Comparison of ENCODE assay signal across 8 cellular contexts in genomic region chr17:75979705-75980187, GRCh38. TPM values are rescaled to one million over a fixed set of nuclear protein-coding genes. Genes with fewer than 3 reads are reported as not detected.
A peak's percentile ranks its signal among the peaks of the same experiment; 100 is the strongest.
DNase-seq lines count a peak whose midpoint lies in the region; ATAC-seq and TF ChIP-seq lines count a peak whose summit lies in the region.

No MANE protein-coding gene starts in this region.

- no peaks in the 10 kb centered on the region for H3K27me3 ChIP-seq in ascending aorta
- H3K27me3 ChIP-seq in kidney epithelial cell (ENCODE audit: control insufficient read depth, insufficient read depth, low read length), result no peaks in the 10 kb centered on the region
- no peaks in the 10 kb centered on the region for H3K27me3 ChIP-seq in subcutaneous abdominal adipose tissue (ENCODE audit: control insufficient read depth in 5 of 5, insufficient read depth in 4 of 5, low read length in 5 of 5)

- H3K4me1 ChIP-seq in ascending aorta, result peaks cover 2 to 26% of the 10 kb centered on the region in 2 donors
- peaks cover 1 to 84% (median 71%) of the 10 kb centered on the region in 5 donors for H3K4me1 ChIP-seq in subcutaneous abdominal adipose tissue (ENCODE audit: control insufficient read depth in 5 of 5, insufficient read depth in 5 of 5, low read length in 5 of 5)

- H3K27ac ChIP-seq in ascending aorta, result peak overlapping the region; percentile 93 to 99
- peak overlapping the region; percentile 99 for H3K27ac ChIP-seq in subcutaneous abdominal adipose tissue (ENCODE audit: low read depth, low read length)

- intact Hi-C loops in ascending aorta (cut with DNase I), result loop anchor here (1.0 to 10.0 kb wide), 6 partner anchors 38 to 373 kb away; partner anchors contain the start of genes FBF1, MRPL38, PRPSAP1 and TRIM65

- H3K9me3 ChIP-seq in ascending aorta (no peaks in the 10 kb centered on the region), subcutaneous abdominal adipose tissue (ENCODE audit: control insufficient read depth in 5 of 5, low read length in 5 of 5) (no peaks in the 10 kb centered on the region)

- H3K4me3 ChIP-seq in ascending aorta (peak overlapping the region; percentile 76 to 88), kidney epithelial cell (ENCODE audit: low read depth, low read length) (peak overlapping the region; percentile 77), subcutaneous abdominal adipose tissue (ENCODE audit: low read depth in 1 of 5, low read length in 5 of 5) (peak overlapping the region; percentile 84 to 97 (median 93))

- H3K9ac ChIP-seq in subcutaneous abdominal adipose tissue (ENCODE audit: low read length in 5 of 5), result peak overlapping the region; percentile 90 to 99 (median 98)

- TF ChIP-seq CTCF in ascending aorta (IDR thresholded peaks at IDR 0.05) (no peak), kidney epithelial cell (IDR thresholded peaks at IDR 0.05; ENCODE audit: insufficient read depth, low read length, poor library complexity, severe bottlenecking) (no peak), GM20000 (IDR thresholded peaks at IDR 0.05; ENCODE audit: extremely low read depth, missing control alignments) (no peak)

- peaks cover 0 to 2% of the 10 kb centered on the region in 2 donors for H3K36me3 ChIP-seq in ascending aorta
- no peaks in the 10 kb centered on the region for H3K36me3 ChIP-seq in kidney epithelial cell (ENCODE audit: control insufficient read depth, insufficient read depth, low read length)
- H3K36me3 ChIP-seq in subcutaneous abdominal adipose tissue (ENCODE audit: control insufficient read depth in 5 of 5, insufficient read depth in 5 of 5, low read length in 5 of 5), result no peaks in the 10 kb centered on the region

- ATAC-seq in GM19324 (IDR thresholded peaks at IDR 0.05; ENCODE audit: low FRiP score, unreplicated experiment) (peak; percentile 24), HG03280 (IDR thresholded peaks at IDR 0.05; ENCODE audit: unreplicated experiment) (peak; percentile 17)

- peak in 1 of 2 donors; percentile 87 for DNase-seq in ascending aorta (ENCODE audit: low spot score in 2 of 2)
- peak; percentile 16 for DNase-seq in kidney epithelial cell (ENCODE audit: low read depth)
- no peak for DNase-seq in iPS-NIHi7 (ENCODE audit: extremely low spot score)
- DNase-seq in RPMI8226, result no peak
- DNase-seq in GM20000 (ENCODE audit: low spot score), result no peak

RNA-seq across cellular contexts. Expression of gene TEN1, which starts 0.7 kb away (rescaled TPM):
- total RNA-seq in ascending aorta (33.6 TPM), kidney epithelial cell (28.9 and 42.0 TPM in 2 replicates)

RNA-seq across cellular contexts. Expression of gene ACOX1, which starts 0.8 kb away (rescaled TPM):
- 18.5 TPM for total RNA-seq in ascending aorta
- total RNA-seq in kidney epithelial cell, result 40.1 and 41.1 TPM in 2 replicates

RNA-seq across cellular contexts. Expression of gene CDK3, which starts 20.9 kb away (rescaled TPM):
- total RNA-seq in ascending aorta (2.1 TPM), kidney epithelial cell (7.4 and 11.5 TPM in 2 replicates)

RNA-seq across cellular contexts. Expression of gene FBF1, which starts 38.9 kb away (rescaled TPM):
- total RNA-seq in ascending aorta, result 8.9 TPM
- total RNA-seq in kidney epithelial cell, result 3.8 and 7.3 TPM in 2 replicates

RNA-seq across cellular contexts. Expression of gene EVPL, which starts 47.4 kb away (rescaled TPM):
- total RNA-seq in ascending aorta (not detected), kidney epithelial cell (8.5 and 8.8 TPM in 2 replicates)
